Comparison of ENCODE assay signal across 8 cellular contexts in the genomic region with DNA sequence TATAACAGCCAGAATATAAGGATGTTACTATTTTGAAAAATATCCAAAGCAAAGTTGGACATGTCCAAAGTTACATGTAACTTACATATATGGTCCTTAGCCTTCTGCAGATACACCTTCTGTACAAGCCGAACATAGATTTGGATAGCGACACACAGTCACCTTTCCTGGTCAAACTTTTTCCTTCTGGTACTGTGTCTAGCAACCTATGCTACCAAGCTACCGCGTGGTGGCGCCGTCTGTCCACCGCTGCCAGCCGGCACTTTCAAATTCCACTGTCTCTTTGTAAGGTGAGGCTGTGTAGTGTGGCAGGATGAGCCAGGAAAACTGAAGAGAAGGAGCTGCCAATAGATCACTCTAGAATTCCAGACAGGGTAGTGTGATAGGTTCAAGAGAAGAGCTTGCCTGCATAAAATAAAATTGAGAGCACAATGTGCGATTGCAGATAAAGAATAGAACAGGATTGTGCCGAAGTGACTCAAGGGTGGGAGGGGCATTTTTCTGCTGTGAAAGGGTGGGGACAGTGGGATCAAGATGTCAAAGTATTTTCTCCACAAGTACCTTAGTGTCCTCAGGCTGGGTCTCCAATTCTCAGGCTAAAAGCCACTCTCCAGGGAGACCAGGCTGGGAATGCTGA.
DNase-seq lines count a peak whose midpoint lies in the region; ATAC-seq and TF ChIP-seq lines count a peak whose summit lies in the region.

No MANE protein-coding gene starts in this region.

- ATAC-seq in GM19452 (IDR thresholded peaks at IDR 0.05; ENCODE audit: unreplicated experiment): peak; percentile 38
- peak; percentile 33 to 37 for ATAC-seq in activated naive CD4-positive, alpha-beta T cell treated with anti-CD3 and anti-CD28 coated beads, Interleukin-2, amount 50 U/mL, for 72 hours
- ATAC-seq in heart left ventricle: peak; percentile 51 to 82 (median 76)
- ATAC-seq in GM18858 (IDR thresholded peaks at IDR 0.05; ENCODE audit: unreplicated experiment): no peak

- TF ChIP-seq POLR2A in heart left ventricle (IDR thresholded peaks at IDR 0.05): no peak

- intact Hi-C loops in heart left ventricle (cut with DNase I): loop anchor here (2.0 to 10.0 kb wide), 21 partner anchors 161 to 649 kb away; a partner anchor contains a TSS

- peak; percentile 61 to 91 (median 81) for TF ChIP-seq CTCF in heart left ventricle (IDR thresholded peaks at IDR 0.05)

- WGBS in heart left ventricle, 4 donors: 18 to 22% (median 20%) methylated on average over 10 of the region's 10 CpGs

- no peak overlapping the region for H3K4me3 ChIP-seq in MG63
- no peak overlapping the region for H3K4me3 ChIP-seq in heart left ventricle

- H3K36me3 ChIP-seq in MG63 (no peaks in the 10 kb centered on the region), heart left ventricle (peaks cover 0 to 2% (median 0%) of the 10 kb centered on the region in 9 donors)

- no peaks in the 10 kb centered on the region for H3K9me3 Mint-ChIP-seq in activated naive CD4-positive, alpha-beta T cell treated with anti-CD3 and anti-CD28 coated beads, Interleukin-2, amount 50 U/mL, for 72 hours

- H3K27me3 ChIP-seq in MG63: no peaks in the 10 kb centered on the region
- H3K27me3 ChIP-seq in heart left ventricle: no peaks in the 10 kb centered on the region

- peak overlapping the region in 1 of 2 donors; percentile 19 for H3K27ac Mint-ChIP-seq in activated naive CD4-positive, alpha-beta T cell treated with anti-CD3 and anti-CD28 coated beads, Interleukin-2, amount 50 U/mL, for 72 hours

- H3K9me3 ChIP-seq in MG63: no peaks in the 10 kb centered on the region
- H3K9me3 ChIP-seq in heart left ventricle: no peaks in the 10 kb centered on the region

- peaks cover 0 to 16% (median 0%) of the 10 kb centered on the region in 12 donors for H3K4me1 ChIP-seq in heart left ventricle

- no peak overlapping the region for H3K27ac ChIP-seq in heart left ventricle

- no peaks in the 10 kb centered on the region for H3K36me3 Mint-ChIP-seq in activated naive CD4-positive, alpha-beta T cell treated with anti-CD3 and anti-CD28 coated beads, Interleukin-2, amount 50 U/mL, for 72 hours

- DNase-seq in AML-193 (lab: John Stamatoyannopoulos, UW) (peak; percentile 29 to 37), MG63 (peak; percentile 58), RKO (ENCODE audit: low spot score) (peak; percentile 72), heart left ventricle (peak in 3 of 5 donors; percentile 39 to 52 (median 40)), pulmonary artery endothelial cell (ENCODE audit: low read depth, low spot score) (peak; percentile 10)
- DNase-seq in activated naive CD4-positive, alpha-beta T cell treated with anti-CD3 and anti-CD28 coated beads, Interleukin-2, amount 50 U/mL, for 72 hours (ENCODE audit: low spot score in 2 of 2): peak in 1 of 2 donors; percentile 48
